ENCODE assay signal across 8 cellular contexts in the genomic region with DNA sequence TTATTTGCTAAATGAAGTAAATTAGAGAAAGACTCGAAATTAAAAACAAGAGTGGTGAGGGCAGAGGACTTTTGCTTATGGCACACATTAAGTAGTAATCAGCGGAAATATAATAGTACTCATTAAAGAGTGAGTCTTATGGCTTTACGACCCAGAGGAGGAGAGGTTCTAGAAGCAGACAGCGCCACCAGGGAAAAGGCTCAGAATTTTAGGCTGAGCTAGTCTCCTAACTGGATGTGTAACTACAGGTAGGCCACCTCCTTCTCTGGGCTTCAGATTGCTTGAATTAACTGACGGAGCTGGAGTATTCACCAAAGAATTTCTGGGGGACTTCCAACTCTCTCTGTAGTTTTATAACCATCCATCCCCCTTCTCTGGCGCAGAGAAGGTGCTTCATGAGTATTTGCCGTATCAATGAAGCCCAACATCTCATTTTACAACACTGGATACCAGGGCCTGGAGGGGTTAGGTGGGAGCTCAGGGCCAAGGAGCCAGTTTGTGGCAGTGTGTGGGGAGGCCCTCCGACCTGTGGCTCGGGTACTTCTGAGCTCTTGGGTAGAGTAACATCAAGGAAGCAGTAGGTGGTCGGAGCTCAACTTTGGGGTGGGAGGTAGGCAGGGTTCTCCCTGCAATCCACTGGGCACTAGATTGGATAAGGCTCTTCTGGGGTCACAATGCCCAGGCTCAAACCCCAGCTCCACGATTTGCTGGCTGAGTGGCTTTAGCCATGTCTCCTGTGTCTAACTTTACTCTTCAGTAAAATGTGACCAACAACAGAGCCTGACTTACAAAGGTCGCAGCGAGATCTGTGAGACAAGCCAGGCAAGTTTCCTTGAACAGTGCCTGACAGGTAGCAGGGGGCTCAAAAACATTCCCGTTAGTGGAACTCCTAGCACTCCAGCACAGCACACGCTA. TPM values are rescaled to one million over a fixed set of nuclear protein-coding genes. Genes with fewer than 3 reads are reported as not detected.
DNase-seq lines count a peak whose midpoint lies in the region; ATAC-seq and TF ChIP-seq lines count a peak whose summit lies in the region.

No MANE protein-coding gene starts in this region.

- no peak for ATAC-seq in HG03108 (IDR thresholded peaks at IDR 0.05; ENCODE audit: unreplicated experiment)

- H3K4me1 ChIP-seq in SJCRH30, result peaks cover 6% of the 10 kb centered on the region; the same call in 1 of the 2 replicates

- peak overlapping the region; percentile 64 for H3K27ac ChIP-seq in SJCRH30

- DNase-seq in GM12865 (ENCODE audit: low read depth) (peak; percentile 33), SJCRH30 (no peak), fibroblast of the aortic adventitia (ENCODE audit: low read depth) (peak; percentile 16), renal cortical epithelial cell (ENCODE audit: low read depth) (peak; percentile 22), DMS79 (lab: John Stamatoyannopoulos, UW) (no peak), COR-L47 (lab: John Stamatoyannopoulos, UW) (no peak)
- no peak for DNase-seq in stimulated activated naive CD4-positive, alpha-beta T cell treated with Interleukin-2 at 50 U/mL for 16 hours (lab: John Stamatoyannopoulos, UW)

- peaks cover 12% of the 10 kb centered on the region; the same call in 1 of the 2 replicates for H3K36me3 ChIP-seq in SJCRH30

- H3K9me3 ChIP-seq in SJCRH30 (replicated peaks), result no peaks in the 10 kb centered on the region

- H3K27me3 ChIP-seq in SJCRH30, result no peaks in the 10 kb centered on the region

- TF ChIP-seq CTCF in GM12865 (IDR thresholded peaks at IDR 0.05; ENCODE audit: insufficient read depth, low read depth, low read length, missing control alignments) (peak; percentile 5), fibroblast of the aortic adventitia (IDR thresholded peaks at IDR 0.05; ENCODE audit: insufficient read depth, low read length) (no peak)

- peak overlapping the region; percentile 89 for H3K4me3 ChIP-seq in GM12865 (ENCODE audit: low read depth, low read length)
- peak overlapping the region; percentile 72 for H3K4me3 ChIP-seq in SJCRH30
- H3K4me3 ChIP-seq in fibroblast of the aortic adventitia (ENCODE audit: low read depth, low read length), result peak overlapping the region; percentile 98

RNA-seq across cellular contexts. Expression of a gene that starts 1.1 kb away (rescaled TPM):
- total RNA-seq in SJCRH30 (2014; rRNA removed; shearing (Covaris generic)), result 22.5 and 27.0 TPM in 2 replicates
- total RNA-seq in fibroblast of the aortic adventitia (ENCODE audit: low replicate concordance) (3.8 and 12.7 TPM in 2 replicates), renal cortical epithelial cell (15.4 and 17.7 TPM in 2 replicates)

RNA-seq across cellular contexts. Expression of a gene that starts 1.3 kb away (rescaled TPM):
- 66.4 and 68.7 TPM in 2 replicates for total RNA-seq in SJCRH30 (2014; rRNA removed; shearing (Covaris generic))
- total RNA-seq in fibroblast of the aortic adventitia (ENCODE audit: low replicate concordance) (109 and 134 TPM in 2 replicates), renal cortical epithelial cell (53.5 and 76.2 TPM in 2 replicates)

RNA-seq across cellular contexts. Expression of a gene that starts 54.8 kb away (rescaled TPM):
- 16.3 and 21.0 TPM in 2 replicates for total RNA-seq in SJCRH30 (2014; rRNA removed; shearing (Covaris generic))
- total RNA-seq in fibroblast of the aortic adventitia (ENCODE audit: low replicate concordance), result 61.6 and 186 TPM in 2 replicates
- 31.8 and 135 TPM in 2 replicates for total RNA-seq in renal cortical epithelial cell

RNA-seq across cellular contexts. Expression of a gene that starts 55.1 kb away (rescaled TPM):
- total RNA-seq in SJCRH30 (2014; rRNA removed; shearing (Covaris generic)), result 26.9 and 27.5 TPM in 2 replicates
- 5.6 and 15.6 TPM in 2 replicates for total RNA-seq in fibroblast of the aortic adventitia (ENCODE audit: low replicate concordance)
- total RNA-seq in renal cortical epithelial cell, result 10.4 and 15.6 TPM in 2 replicates

Comparison
In these comparisons a context has a peak if more than half of its experiments do, and no peak if none do; other contexts are left out.
1. DNase-seq: peak in GM12865 (single experiment), fibroblast of the aortic adventitia (single experiment) and renal cortical epithelial cell (single experiment); none in SJCRH30 (0 of 2), DMS79 (single experiment), stimulated activated naive CD4-positive, alpha-beta T cell treated with Interleukin-2 at 50 U/mL for 16 hours (single experiment) and COR-L47 (single experiment).
2. Peak in every context shown above with its lines, with median percentiles within 50 percentile points of each other: H3K4me3 ChIP-seq.